In genomic region chr1:45395582-45395981, GRCh38 we compare ENCODE assay signal across 25 cellular contexts.
"Had no signal": no experiment of that assay in that cellular context is flagged by ENCODE, and none has a peak within 500 bp of the region (broad histone marks: within the 10 kb centered on the region; RNA-seq: fewer than 3 reads in every experiment).

No MANE protein-coding gene starts in this region.

- ATAC-seq: foreskin keratinocyte; left lobe of liver; lower lobe of right lung; naive thymus-derived CD8-positive, alpha-beta T cell; sciatic nerve; T-cell; upper lobe of right lung had no signal

- H3K79me2 ChIP-seq: parathyroid adenoma had no signal

- H3K36me3 Mint-ChIP-seq: activated naive CD4-positive, alpha-beta T cell treated with anti-CD3 and anti-CD28 coated beads, Interleukin-2, amount 50 U/mL, for 24 hours; brain had no signal

- H3K27me3 Mint-ChIP-seq: activated naive CD4-positive, alpha-beta T cell treated with anti-CD3 and anti-CD28 coated beads, Interleukin-2, amount 50 U/mL, for 24 hours; naive thymus-derived CD8-positive, alpha-beta T cell; T-cell had no signal

- H3K9me3 Mint-ChIP-seq: activated naive CD4-positive, alpha-beta T cell treated with anti-CD3 and anti-CD28 coated beads, Interleukin-2, amount 50 U/mL, for 24 hours; brain; naive thymus-derived CD8-positive, alpha-beta T cell; T-cell; T-helper 2 cell treated with Interferon-gamma antibody and Interleukin-4, amounts not matched to agents 5 μg/mL and 100 μg/mL, for 36 hours had no signal

- H3K4me1 ChIP-seq: parathyroid adenoma, thyroid gland, upper lobe of right lung had no signal

- H3K4me1 Mint-ChIP-seq: brain had no signal

- H3K4me2 ChIP-seq: smooth muscle cell had no signal

- H3K4me3 Mint-ChIP-seq: activated naive CD4-positive, alpha-beta T cell treated with anti-CD3 and anti-CD28 coated beads, Interleukin-2, amount 50 U/mL, for 24 hours; brain; T-cell; T-helper 2 cell treated with Interferon-gamma antibody and Interleukin-4, amounts not matched to agents 5 μg/mL and 100 μg/mL, for 36 hours had no signal

- H3K27ac Mint-ChIP-seq: brain; T-helper 2 cell treated with Interferon-gamma antibody and Interleukin-4, amounts not matched to agents 5 μg/mL and 100 μg/mL, for 36 hours had no signal

- H3K36me3 ChIP-seq: lower lobe of right lung, thyroid gland, upper lobe of right lung had no signal

- H3K9me3 ChIP-seq: lower lobe of right lung, thyroid gland, upper lobe of right lung had no signal

- H3K9ac ChIP-seq: parathyroid adenoma had no signal

- H2AFZ ChIP-seq: parathyroid adenoma had no signal

- H3K27me3 ChIP-seq: foreskin keratinocyte, thyroid gland, upper lobe of right lung had no signal

- H3K4me3 ChIP-seq: lower lobe of right lung, smooth muscle cell, thyroid gland, upper lobe of right lung had no signal

- DNase-seq: activated CD4-positive, CD25-positive, alpha-beta regulatory T cell treated with anti-CD3 and anti-CD28 coated beads, Interleukin-2, amount 50 U/mL, for 72 hours; activated gamma-delta T cell treated with Interleukin-2 at 50 U/mL for 16 hours; activated T-cell treated with anti-CD3 and anti-CD28 coated beads, Interleukin-2, amount 50 U/mL, for 1 hour; aorta; caudate nucleus; effector memory CD4-positive, alpha-beta T cell; kidney; lower lobe of right lung; naive thymus-derived CD8-positive, alpha-beta T cell; nucleus accumbens; stimulated activated CD4-positive, alpha-beta T cell treated with anti-CD3 and anti-CD28 coated beads, Interleukin-15, amount 100 ng/mL, for 24 hours; stimulated activated CD4-positive, alpha-beta T cell treated with anti-CD3 and anti-CD28 coated beads, Interleukin-2, amount 100 ng/mL, for 48 hours; stimulated activated CD8-positive, alpha-beta memory T cell treated with anti-CD3 and anti-CD28 coated beads, Interleukin-4, amount 100 ng/mL, for 48 hours; stimulated activated naive CD4-positive, alpha-beta T cell treated with Interleukin-2 at 50 U/mL for 16 hours; T-cell; thyroid gland; upper lobe of right lung had no signal
